8 cellular contexts compared by ENCODE assay signal in genomic region chr13:25170554-25171107, GRCh38. TPM values are rescaled to one million over a fixed set of nuclear protein-coding genes. Genes with fewer than 3 reads are reported as not detected.
DNase-seq lines count a peak whose midpoint lies in the region; ATAC-seq and TF ChIP-seq lines count a peak whose summit lies in the region.

No MANE protein-coding gene starts in this region.

- H3K4me1 Mint-ChIP-seq in activated B cell treated with CpG ODN at 0.5 μM for 24 hours = peaks cover 11% of the 10 kb centered on the region

- H3K9me3 Mint-ChIP-seq in activated B cell treated with CpG ODN at 0.5 μM for 24 hours = no peaks in the 10 kb centered on the region

- peak overlapping the region; percentile 98 for H3K27ac ChIP-seq in substantia nigra (ENCODE audit: low read depth, low read length, poor library complexity, severe bottlenecking)

- H3K27ac Mint-ChIP-seq in activated B cell treated with CpG ODN at 0.5 μM for 24 hours = no peak overlapping the region

- intact Hi-C loops in activated B cell treated with CpG ODN at 0.5 μM for 24 hours (cut with micrococcal nuclease) = no loop called here

- peaks cover 4% of the 10 kb centered on the region for H3K9me3 ChIP-seq in iPS-18c (ENCODE audit: control insufficient read depth, insufficient read depth, low read length)

- DNase-seq in NCI-H82 (lab: John Stamatoyannopoulos, UW) (peak; percentile 72), NCI-H82 treated with DMSO at 0.1 percent for 48 hours (lab: John Stamatoyannopoulos, UW; ENCODE audit: unreplicated experiment) (no peak), activated B cell treated with CpG ODN at 0.5 μM for 24 hours (no peak), substantia nigra (lab: John Stamatoyannopoulos, UW) (peak in 35 of 49 donors; percentile 40 to 88 (median 58)), NCI-H1694 treated with DMSO at 0.1 percent for 48 hours (lab: John Stamatoyannopoulos, UW) (no peak), Kasumi-1 (lab: John Stamatoyannopoulos, UW) (no peak)

- POLR2A ChIA-PET in activated B cell treated with CpG ODN at 0.5 μM for 24 hours (lab: Charles Lee) = no interaction called here

- ATAC-seq in activated B cell treated with CpG ODN at 0.5 μM for 24 hours (ENCODE audit: low read depth) (peak; percentile 18), HG02798 (IDR thresholded peaks at IDR 0.05; ENCODE audit: poor library complexity, unreplicated experiment) (no peak)

- peaks cover 55% of the 10 kb centered on the region for H3K27me3 Mint-ChIP-seq in activated B cell treated with CpG ODN at 0.5 μM for 24 hours

- H3K36me3 Mint-ChIP-seq in activated B cell treated with CpG ODN at 0.5 μM for 24 hours (ENCODE audit: low read depth) = no peaks in the 10 kb centered on the region

- TF ChIP-seq CTCF in activated B cell treated with CpG ODN at 0.5 μM for 24 hours (IDR thresholded peaks at IDR 0.05) = no peak

- peak overlapping the region; percentile 59 for H3K4me3 ChIP-seq in iPS-18c (ENCODE audit: insufficient read depth, low read depth, low read length)

- CTCF ChIA-PET in activated B cell treated with CpG ODN at 0.5 μM for 24 hours (lab: Charles Lee) = no interaction called here

- H3K4me3 Mint-ChIP-seq in activated B cell treated with CpG ODN at 0.5 μM for 24 hours = peak overlapping the region; percentile 50

RNA-seq across cellular contexts. Expression of gene AMER2, which starts 1.5 kb away (rescaled TPM):
- total RNA-seq in activated B cell treated with CpG ODN at 0.5 μM for 24 hours = not detected in 2 replicates

Comparison
In these comparisons a context has a peak if more than half of its experiments do, and no peak if none do; other contexts are left out.
1. DNase-seq: peak in NCI-H82 (single experiment) and substantia nigra (35 of 49); none in NCI-H82 treated with DMSO at 0.1 percent for 48 hours (single experiment), activated B cell treated with CpG ODN at 0.5 μM for 24 hours (single experiment), NCI-H1694 treated with DMSO at 0.1 percent for 48 hours (single experiment) and Kasumi-1 (0 of 2).